8 cellular contexts compared by ENCODE assay signal in genomic region chr16:66844342-66845079, GRCh38. TPM values are rescaled to one million over a fixed set of nuclear protein-coding genes. Genes with fewer than 3 reads are reported as not detected.
DNase-seq lines count a peak whose midpoint lies in the region; ATAC-seq, FAIRE-seq and TF ChIP-seq lines count a peak whose summit lies in the region.

CA7 (plus strand) TSS chr16:66844414; CDS start chr16:66844488, 74 bp downstream.

- no peak for TF ChIP-seq CTCF in psoas muscle (IDR thresholded peaks at IDR 0.05)

- H2AFZ ChIP-seq in GM23248: 0 out of 2 replicates have a peak within 1 kb of the TSS, but pooled peaks have one; percentile 35

- no peaks in the 10 kb centered on the region for H3F3A ChIP-seq in GM23248 (ENCODE audit: insufficient read depth)

- no peaks in the 10 kb centered on the region for H4K20me1 ChIP-seq in GM23248 (ENCODE audit: insufficient read depth)

- no peak within 1 kb of the TSS for H3K27ac ChIP-seq in GM23248
- H3K27ac ChIP-seq in psoas muscle: no peak within 1 kb of the TSS

- no peaks in the 10 kb centered on the region for H3K36me3 Mint-ChIP-seq in activated T-helper 2 cell treated with anti-CD3 and anti-CD28 coated beads, Interferon-gamma antibody, Interleukin-2, Interleukin-4, amounts not matched to agents 10 μg/mL and 5 μg/mL and 100 μg/mL, durations not matched to agents 14 hours and 24 hours and 36 hours (ENCODE audit: low read depth)

- H3K4me3 ChIP-seq in GM23248: peak within 1 kb of the TSS; percentile 63
- H3K4me3 ChIP-seq in psoas muscle: peak within 1 kb of the TSS; percentile 67

- H3K4me3 Mint-ChIP-seq in activated T-helper 2 cell treated with anti-CD3 and anti-CD28 coated beads, Interferon-gamma antibody, Interleukin-2, Interleukin-4, amounts not matched to agents 10 μg/mL and 5 μg/mL and 100 μg/mL, durations not matched to agents 14 hours and 24 hours and 36 hours (ENCODE audit: low read depth): peak within 1 kb of the TSS; percentile 70

- 0 to 3% methylated on average over 9 to 58 of the region's 79 CpGs for WGBS in GM23248 (ENCODE audit: low coverage in 1 of 2, low lambda C conversion rate in 2 of 2, missing lambda C conversion rate in 2 of 2), 2 experiments
- 1 to 3% (median 1%) methylated on average over 40 to 79 of the region's 79 CpGs for WGBS in psoas muscle, 3 donors

- H3K9me3 ChIP-seq in GM23248 (ENCODE audit: low read depth) (no peaks in the 10 kb centered on the region), psoas muscle (no peaks in the 10 kb centered on the region)

- intact Hi-C loops in activated T-helper 2 cell treated with anti-CD3 and anti-CD28 coated beads, Interferon-gamma antibody, Interleukin-2, Interleukin-4, amounts not matched to agents 10 μg/mL and 5 μg/mL and 100 μg/mL, durations not matched to agents 14 hours and 24 hours and 36 hours (cut with micrococcal nuclease): no loop called here
- intact Hi-C loops in left ventricle myocardium superior (cut with micrococcal nuclease): no loop called here
- intact Hi-C loops in psoas muscle (cut with DNase I): no loop called here

- no peak for FAIRE-seq in HTR-8/SVneo (lab: Jason Lieb, UNC)

- DNase-seq in GM23248 (peak; percentile 23), left ventricle myocardium superior (no peak), psoas muscle (no peak), HTR-8/SVneo (ENCODE audit: insufficient read length, low spot score) (no peak), NCI-H2029 treated with DMSO at 0.1 percent for 48 hours (lab: John Stamatoyannopoulos, UW) (no peak), AG20443 (ENCODE audit: low spot score) (no peak)
- DNase-seq in activated T-helper 2 cell treated with anti-CD3 and anti-CD28 coated beads, Interferon-gamma antibody, Interleukin-2, Interleukin-4, amounts not matched to agents 10 μg/mL and 5 μg/mL and 100 μg/mL, durations not matched to agents 14 hours and 24 hours and 36 hours (ENCODE audit: low spot score): no peak
- DNase-seq in effector CD4-positive, alpha-beta T cell: no peak

- in situ Hi-C loops in GM23248 (cut with MboI): no loop called here

- no peaks in the 10 kb centered on the region for H3K9me2 ChIP-seq in GM23248 (ENCODE audit: insufficient read depth)

- H3K4me2 ChIP-seq in GM23248 (ENCODE audit: unreplicated experiment): peak within 1 kb of the TSS; percentile 68

- H3K27ac Mint-ChIP-seq in activated T-helper 2 cell treated with anti-CD3 and anti-CD28 coated beads, Interferon-gamma antibody, Interleukin-2, Interleukin-4, amounts not matched to agents 10 μg/mL and 5 μg/mL and 100 μg/mL, durations not matched to agents 14 hours and 24 hours and 36 hours: no peak within 1 kb of the TSS

- no peak within 1 kb of the TSS for H3K9ac ChIP-seq in GM23248

- peaks cover 33% of the 10 kb centered on the region for H3K27me3 Mint-ChIP-seq in activated T-helper 2 cell treated with anti-CD3 and anti-CD28 coated beads, Interferon-gamma antibody, Interleukin-2, Interleukin-4, amounts not matched to agents 10 μg/mL and 5 μg/mL and 100 μg/mL, durations not matched to agents 14 hours and 24 hours and 36 hours (ENCODE audit: low read depth)

- peaks cover 22% of the 10 kb centered on the region for H3K4me1 Mint-ChIP-seq in activated T-helper 2 cell treated with anti-CD3 and anti-CD28 coated beads, Interferon-gamma antibody, Interleukin-2, Interleukin-4, amounts not matched to agents 10 μg/mL and 5 μg/mL and 100 μg/mL, durations not matched to agents 14 hours and 24 hours and 36 hours (ENCODE audit: low read depth)

- H3K4me1 ChIP-seq in GM23248 (ENCODE audit: insufficient read depth): no peaks in the 10 kb centered on the region
- peaks cover 12% of the 10 kb centered on the region for H3K4me1 ChIP-seq in psoas muscle

- H3K9me3 Mint-ChIP-seq in activated T-helper 2 cell treated with anti-CD3 and anti-CD28 coated beads, Interferon-gamma antibody, Interleukin-2, Interleukin-4, amounts not matched to agents 10 μg/mL and 5 μg/mL and 100 μg/mL, durations not matched to agents 14 hours and 24 hours and 36 hours: no peaks in the 10 kb centered on the region

- H3K27me3 ChIP-seq in GM23248 (replicated peaks; ENCODE audit: insufficient read depth) (peaks cover 40% of the 10 kb centered on the region), psoas muscle (ENCODE audit: insufficient read depth in 3 of 3, low read length in 2 of 3) (peaks cover 0 to 24% (median 12%) of the 10 kb centered on the region in 3 donors)

- no peaks in the 10 kb centered on the region for H3K79me2 ChIP-seq in GM23248 (ENCODE audit: insufficient read depth)

- H3K36me3 ChIP-seq in GM23248 (ENCODE audit: low read depth) (no peaks in the 10 kb centered on the region), psoas muscle (ENCODE audit: insufficient read depth in 1 of 2, low read depth in 1 of 2) (no peaks in the 10 kb centered on the region)

- peak; percentile 45 for ATAC-seq in left ventricle myocardium superior
- ATAC-seq in psoas muscle: peak; percentile 28 to 66 (median 52)

RNA-seq across cellular contexts. Expression of gene CA7, which starts in this region (rescaled TPM):
- 0.65 TPM in 1 of 2 replicates, not detected in the other for total RNA-seq in GM23248 (2014; rRNA removed; shearing (Covaris generic))
- polyA plus RNA-seq in GM23248 (2016; fragmentation: Nextera tagmentation; extraction: Ambion mirVana): not detected in 2 replicates
- total RNA-seq in activated T-helper 2 cell treated with anti-CD3 and anti-CD28 coated beads, Interferon-gamma antibody, Interleukin-2, Interleukin-4, amounts not matched to agents 10 μg/mL and 5 μg/mL and 100 μg/mL, durations not matched to agents 14 hours and 24 hours and 36 hours: 0.59 and 1.1 TPM in 2 replicates
- total RNA-seq in left ventricle myocardium superior: not detected
- total RNA-seq in psoas muscle: not detected
- polyA plus RNA-seq in psoas muscle: under 1 TPM in 1 of 3 donors, not detected in 2; 0.05 TPM

Comparison
In these comparisons a context has a peak if more than half of its experiments do, and no peak if none do; other contexts are left out.
1. Peak in DNase-seq, H3K4me3 ChIP-seq and H3K4me2 ChIP-seq in GM23248; RNA of the gene not detected or under 1 TPM.
2. Peak in ATAC-seq in left ventricle myocardium superior; RNA of the gene not detected or under 1 TPM.
3. Peak in ATAC-seq and H3K4me3 ChIP-seq in psoas muscle; RNA of the gene not detected or under 1 TPM.